ENCODE assay signal across 8 cellular contexts in the genomic region with DNA sequence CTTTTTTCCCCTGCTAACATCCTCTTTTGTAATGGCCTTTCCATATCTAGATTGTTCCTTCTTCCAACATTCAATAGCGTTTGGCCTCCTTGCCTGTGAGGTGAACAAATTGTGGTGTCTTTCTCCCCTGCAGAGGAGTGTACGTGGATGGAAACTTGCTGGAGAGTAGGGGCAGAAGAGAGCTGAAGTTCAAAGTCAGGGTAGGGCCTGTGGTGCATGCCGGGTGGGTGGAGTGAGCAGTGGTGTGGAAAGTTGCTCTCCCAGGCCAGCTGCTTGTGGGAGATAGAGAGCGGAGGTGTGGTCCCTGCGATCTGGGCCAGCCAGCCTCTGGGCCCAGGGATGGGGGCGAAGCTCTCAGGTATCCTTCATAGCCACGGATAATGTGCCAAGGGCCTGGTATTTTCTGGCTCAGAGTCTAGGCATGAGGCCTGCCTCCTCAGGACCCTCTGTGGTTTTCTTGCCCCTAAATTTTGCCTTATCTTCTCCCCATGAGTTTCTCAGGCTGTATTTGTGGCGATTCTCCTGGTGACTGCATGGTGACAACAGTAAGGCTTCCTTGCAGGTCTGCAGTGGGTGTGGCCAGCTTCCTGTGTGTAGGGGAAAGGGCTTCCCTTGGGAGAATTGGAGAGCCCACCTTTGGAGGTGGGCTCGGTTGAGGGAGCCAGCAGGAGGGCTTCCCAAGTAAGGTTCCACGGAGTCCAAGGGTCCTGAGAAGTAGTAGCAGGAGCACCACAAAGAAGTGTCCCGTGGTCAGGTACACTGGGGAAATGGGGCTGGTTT. TPM values are rescaled to one million over a fixed set of nuclear protein-coding genes. Genes with fewer than 3 reads are reported as not detected.
A peak's percentile ranks its signal among the peaks of the same experiment; 100 is the strongest.
DNase-seq lines count a peak whose midpoint lies in the region; ATAC-seq lines count a peak whose summit lies in the region.

No MANE protein-coding gene starts in this region.

- H3K36me3 ChIP-seq in skeletal muscle tissue (ENCODE audit: control insufficient read depth in 3 of 3, insufficient read depth in 3 of 3, low read length in 3 of 3) = peaks cover 0 to 3% (median 2%) of the 10 kb centered on the region in 3 donors

- no peaks in the 10 kb centered on the region for H3K27me3 Mint-ChIP-seq in activated T-helper 1 cell treated with anti-CD3 and anti-CD28 coated beads, Interleukin-12 subunit alpha, Interleukin-12 subunit beta, Interleukin-2, Interleukin-4 antibody, amounts not matched to agents 30 ng/mL and 10 ng/mL and 1 ng/mL, durations not matched to agents 14 hours and 24 hours and 36 hours (ENCODE audit: insufficient read depth)

- H3K9me3 ChIP-seq in skeletal muscle tissue (ENCODE audit: control insufficient read depth in 3 of 3, low read length in 3 of 3) = no peaks in the 10 kb centered on the region

- intact Hi-C loops in activated T-helper 1 cell treated with anti-CD3 and anti-CD28 coated beads, Interleukin-12 subunit alpha, Interleukin-12 subunit beta, Interleukin-2, Interleukin-4 antibody, amounts not matched to agents 30 ng/mL and 10 ng/mL and 1 ng/mL, durations not matched to agents 14 hours and 24 hours and 36 hours (cut with micrococcal nuclease) = loop anchor here (2.0 to 10.0 kb wide), 4 partner anchors 403 to 931 kb away; partner anchors contain the start of gene WBP4

- peak; percentile 37 for ATAC-seq in GM19043 (IDR thresholded peaks at IDR 0.05; ENCODE audit: low read depth, unreplicated experiment)
- peak; percentile 50 for ATAC-seq in HG03354 (IDR thresholded peaks at IDR 0.05; ENCODE audit: poor library complexity, severe bottlenecking, unreplicated experiment)

- no peak overlapping the region for H3K9ac ChIP-seq in skeletal muscle tissue (ENCODE audit: low read depth in 1 of 3, low read length in 3 of 3)

- H3K27ac Mint-ChIP-seq in activated T-helper 1 cell treated with anti-CD3 and anti-CD28 coated beads, Interleukin-12 subunit alpha, Interleukin-12 subunit beta, Interleukin-2, Interleukin-4 antibody, amounts not matched to agents 30 ng/mL and 10 ng/mL and 1 ng/mL, durations not matched to agents 14 hours and 24 hours and 36 hours = peak overlapping the region; percentile 96

- H3K4me3 ChIP-seq in skeletal muscle tissue (ENCODE audit: low read length in 3 of 3) = no peak overlapping the region

- H3K9me3 Mint-ChIP-seq in activated T-helper 1 cell treated with anti-CD3 and anti-CD28 coated beads, Interleukin-12 subunit alpha, Interleukin-12 subunit beta, Interleukin-2, Interleukin-4 antibody, amounts not matched to agents 30 ng/mL and 10 ng/mL and 1 ng/mL, durations not matched to agents 14 hours and 24 hours and 36 hours = no peaks in the 10 kb centered on the region

- peak overlapping the region; percentile 80 for H3K4me3 Mint-ChIP-seq in activated T-helper 1 cell treated with anti-CD3 and anti-CD28 coated beads, Interleukin-12 subunit alpha, Interleukin-12 subunit beta, Interleukin-2, Interleukin-4 antibody, amounts not matched to agents 30 ng/mL and 10 ng/mL and 1 ng/mL, durations not matched to agents 14 hours and 24 hours and 36 hours

- H3K27me3 ChIP-seq in skeletal muscle tissue (ENCODE audit: control insufficient read depth in 3 of 3, insufficient read depth in 3 of 3, low read length in 3 of 3) = peaks cover 0 to 20% (median 9%) of the 10 kb centered on the region in 3 donors

- H3K36me3 Mint-ChIP-seq in activated T-helper 1 cell treated with anti-CD3 and anti-CD28 coated beads, Interleukin-12 subunit alpha, Interleukin-12 subunit beta, Interleukin-2, Interleukin-4 antibody, amounts not matched to agents 30 ng/mL and 10 ng/mL and 1 ng/mL, durations not matched to agents 14 hours and 24 hours and 36 hours (ENCODE audit: low read depth) = peaks cover 73% of the 10 kb centered on the region

- H3K4me1 ChIP-seq in skeletal muscle tissue (ENCODE audit: control insufficient read depth in 3 of 3, insufficient read depth in 3 of 3, low read length in 3 of 3) = peaks cover 5 to 16% (median 10%) of the 10 kb centered on the region in 3 donors

- DNase-seq in activated T-helper 1 cell treated with anti-CD3 and anti-CD28 coated beads, Interleukin-12 subunit alpha, Interleukin-12 subunit beta, Interleukin-2, Interleukin-4 antibody, amounts not matched to agents 30 ng/mL and 10 ng/mL and 1 ng/mL, durations not matched to agents 14 hours and 24 hours and 36 hours (ENCODE audit: low spot score) = peak; percentile 43
- DNase-seq in SKM-1 (lab: John Stamatoyannopoulos, UW; ENCODE audit: unreplicated experiment) (no peak), occipital lobe (lab: John Stamatoyannopoulos, UW) (no peak), SW 1271 (lab: John Stamatoyannopoulos, UW) (no peak), COLO668 (lab: John Stamatoyannopoulos, UW; ENCODE audit: unreplicated experiment) (no peak)

- H3K27ac ChIP-seq in skeletal muscle tissue (ENCODE audit: low read depth, low read length) = peak overlapping the region; percentile 38

- peaks cover 92% of the 10 kb centered on the region for H3K4me1 Mint-ChIP-seq in activated T-helper 1 cell treated with anti-CD3 and anti-CD28 coated beads, Interleukin-12 subunit alpha, Interleukin-12 subunit beta, Interleukin-2, Interleukin-4 antibody, amounts not matched to agents 30 ng/mL and 10 ng/mL and 1 ng/mL, durations not matched to agents 14 hours and 24 hours and 36 hours (ENCODE audit: low read depth)

RNA-seq across cellular contexts. Expression of gene RGCC, which starts 6.7 kb away (rescaled TPM):
- 135 and 139 TPM in 2 replicates for total RNA-seq in activated T-helper 1 cell treated with anti-CD3 and anti-CD28 coated beads, Interleukin-12 subunit alpha, Interleukin-12 subunit beta, Interleukin-2, Interleukin-4 antibody, amounts not matched to agents 30 ng/mL and 10 ng/mL and 1 ng/mL, durations not matched to agents 14 hours and 24 hours and 36 hours
- 28.2 TPM for total RNA-seq in skeletal muscle tissue
- total RNA-seq in occipital lobe = 25.7 TPM
